6 cellular contexts compared by ENCODE assay signal in genomic region chr4:18418195-18418898, GRCh38.
DNase-seq lines count a peak whose midpoint lies in the region; ATAC-seq and TF ChIP-seq lines count a peak whose summit lies in the region.
"Not testable (repeated sequence)": the region's sequence is repeated elsewhere in the genome, so short reads cannot be mapped to it uniquely, and the experiment has no call there.

No MANE protein-coding gene starts in this region.

- H3K27me3 ChIP-seq in GM23338 (ENCODE audit: insufficient read depth); right cardiac atrium (ENCODE audit: control insufficient read depth, insufficient read depth): not testable (repeated sequence)

- not testable (repeated sequence) for H4K20me1 ChIP-seq in GM23338 (replicated peaks; ENCODE audit: insufficient read depth)

- not testable (repeated sequence) for H3K79me2 ChIP-seq in GM23338 (replicated peaks; ENCODE audit: insufficient read depth)

- not testable (repeated sequence) for TF ChIP-seq CTCF in GM23338 (conservative IDR thresholded peaks at IDR 0.05; ENCODE audit: low read depth in 2 of 2)

- not testable (repeated sequence) for H3K36me3 Mint-ChIP-seq in GM23338 (ENCODE audit: low read depth); activated naive CD8-positive, alpha-beta T cell treated with anti-CD3 and anti-CD28 coated beads for 36 hours; dendritic cell treated with granulocyte-macrophage colony-stimulating factor and Interleukin-4, amounts not matched to agents 40 ng/mL and 50 ng/mL, for 4 days (ENCODE audit: low read depth)

- not testable (repeated sequence) for H3K27ac ChIP-seq in GM23338 (ENCODE audit: low read depth); right cardiac atrium (ENCODE audit: low read length)

- H3K4me2 ChIP-seq in GM23338, result peak overlapping the region; percentile 51; the same call in 1 of the 2 replicates

- H3K4me1 ChIP-seq in GM23338 (ENCODE audit: insufficient read depth); right cardiac atrium (ENCODE audit: control insufficient read depth, insufficient read depth, low read length): not testable (repeated sequence)

- ATAC-seq in GM23338, result peak; percentile 90
- not testable (repeated sequence) for ATAC-seq in right cardiac atrium

- peak overlapping the region; percentile 67; the same call in 2 of the 3 replicates for H3K4me3 Mint-ChIP-seq in GM23338
- peak overlapping the region; percentile 8 for H3K4me3 Mint-ChIP-seq in activated naive CD8-positive, alpha-beta T cell treated with anti-CD3 and anti-CD28 coated beads for 36 hours
- peak overlapping the region; percentile 58 for H3K4me3 Mint-ChIP-seq in dendritic cell treated with granulocyte-macrophage colony-stimulating factor and Interleukin-4, amounts not matched to agents 40 ng/mL and 50 ng/mL, for 4 days

- peak overlapping the region; percentile 80; the same call in 1 of the 2 replicates for H2AFZ ChIP-seq in GM23338

- not testable (repeated sequence) for H3K27ac Mint-ChIP-seq in GM23338; activated naive CD8-positive, alpha-beta T cell treated with anti-CD3 and anti-CD28 coated beads for 36 hours; dendritic cell treated with granulocyte-macrophage colony-stimulating factor and Interleukin-4, amounts not matched to agents 40 ng/mL and 50 ng/mL, for 4 days

- H3K27me3 Mint-ChIP-seq in GM23338 (ENCODE audit: insufficient read depth, low read depth, poor library complexity); activated naive CD8-positive, alpha-beta T cell treated with anti-CD3 and anti-CD28 coated beads for 36 hours; dendritic cell treated with granulocyte-macrophage colony-stimulating factor and Interleukin-4, amounts not matched to agents 40 ng/mL and 50 ng/mL, for 4 days: not testable (repeated sequence)

- peak overlapping the region; percentile 46 for H3K4me3 ChIP-seq in GM23338
- not testable (repeated sequence) for H3K4me3 ChIP-seq in right cardiac atrium (ENCODE audit: low read length)

- H3K9me3 Mint-ChIP-seq in GM23338; activated naive CD8-positive, alpha-beta T cell treated with anti-CD3 and anti-CD28 coated beads for 36 hours: not testable (repeated sequence)
- peaks cover 33% of the 10 kb centered on the region for H3K9me3 Mint-ChIP-seq in dendritic cell treated with granulocyte-macrophage colony-stimulating factor and Interleukin-4, amounts not matched to agents 40 ng/mL and 50 ng/mL, for 4 days

- H3K4me1 Mint-ChIP-seq in GM23338; activated naive CD8-positive, alpha-beta T cell treated with anti-CD3 and anti-CD28 coated beads for 36 hours; dendritic cell treated with granulocyte-macrophage colony-stimulating factor and Interleukin-4, amounts not matched to agents 40 ng/mL and 50 ng/mL, for 4 days (ENCODE audit: low read depth): not testable (repeated sequence)

- not testable (repeated sequence) for H3K36me3 ChIP-seq in GM23338 (ENCODE audit: insufficient read depth)

- intact Hi-C loops in dendritic cell treated with granulocyte-macrophage colony-stimulating factor and Interleukin-4, amounts not matched to agents 40 ng/mL and 50 ng/mL, for 4 days (cut with micrococcal nuclease); right cardiac atrium (cut with DNase I); posterior vena cava (cut with DNase I): not testable (repeated sequence)

- H3K9me3 ChIP-seq in right cardiac atrium (ENCODE audit: control insufficient read depth, low read length), result not testable (repeated sequence)

- H3K9me2 ChIP-seq in GM23338 (ENCODE audit: insufficient read depth), result not testable (repeated sequence)

- DNase-seq in GM23338 (ENCODE audit: low spot score) (peak; percentile 33), NCI-H2029 (lab: John Stamatoyannopoulos, UW) (peak; percentile 4), right cardiac atrium (peak in 2 of 3 donors; percentile 35 to 38), posterior vena cava (ENCODE audit: low spot score) (peak; percentile 78)
- DNase-seq in activated naive CD8-positive, alpha-beta T cell treated with anti-CD3 and anti-CD28 coated beads for 36 hours, result peak; percentile 1

- WGBS in right cardiac atrium, result 82% methylated on average over 48 of the region's 51 CpGs

- H3F3A ChIP-seq in GM23338 (replicated peaks; ENCODE audit: low read depth), result not testable (repeated sequence)

Comparison
In these comparisons a context has a peak if more than half of its experiments do, and no peak if none do; other contexts are left out.
1. DNase-seq: peak in every context shown above with its lines; median percentile 78 in posterior vena cava; 36 in right cardiac atrium; 33 in GM23338; 4 in NCI-H2029; 1 in activated naive CD8-positive, alpha-beta T cell treated with anti-CD3 and anti-CD28 coated beads for 36 hours.
2. H3K4me3 Mint-ChIP-seq: peak in every context shown above with its lines; median percentile 67 in GM23338; 58 in dendritic cell treated with granulocyte-macrophage colony-stimulating factor and Interleukin-4, amounts not matched to agents 40 ng/mL and 50 ng/mL, for 4 days; 8 in activated naive CD8-positive, alpha-beta T cell treated with anti-CD3 and anti-CD28 coated beads for 36 hours.